ENCODE assay signal across 8 cellular contexts in genomic region chr1:1907098-1907736, GRCh38. TPM values are rescaled to one million over a fixed set of nuclear protein-coding genes. Genes with fewer than 3 reads are reported as not detected.
A peak's percentile ranks its signal among the peaks of the same experiment; 100 is the strongest.
DNase-seq lines count a peak whose midpoint lies in the region; TF ChIP-seq lines count a peak whose summit lies in the region.

No MANE protein-coding gene starts in this region.

- POLR2A ChIA-PET in activated CD4-positive, alpha-beta memory T cell treated with anti-CD3 and anti-CD28 coated beads, Interleukin-2, amount 10 ng/mL, durations not matched to agents 7 days and 5 days (lab: Charles Lee), result interaction anchor here (3.0 to 3.1 kb wide), 2 partner anchors 9 to 128 kb away, joined by 20 to 22 read pairs; partner anchors contain the start of gene NADK
- POLR2A ChIA-PET in activated CD4-positive, alpha-beta memory T cell treated with anti-CD3 and anti-CD28 coated beads for 36 hours (lab: Charles Lee), result interaction anchor here (1.1 kb wide), 1 partner anchor 99 kb away, joined by 3 read pairs; no protein-coding TSS in a partner anchor

- CTCF ChIA-PET in activated CD4-positive, alpha-beta memory T cell treated with anti-CD3 and anti-CD28 coated beads, Interleukin-2, amount 10 ng/mL, durations not matched to agents 7 days and 5 days (lab: Charles Lee), result interaction anchor here (1.5 to 3.5 kb wide), 6 partner anchors 9 to 129 kb away, joined by 3 to 35 read pairs (median 7); partner anchors contain the start of gene NADK
- CTCF ChIA-PET in activated CD4-positive, alpha-beta memory T cell treated with anti-CD3 and anti-CD28 coated beads for 36 hours (lab: Charles Lee), result interaction anchor here (0.6 to 4.3 kb wide), 6 partner anchors 9 to 573 kb away, joined by 3 to 39 read pairs (median 10); partner anchors contain the start of gene NADK

- H3K27ac ChIP-seq in subcutaneous abdominal adipose tissue (ENCODE audit: low read depth, low read length), result peak overlapping the region; percentile 50

- H3K27me3 ChIP-seq in subcutaneous abdominal adipose tissue (ENCODE audit: control insufficient read depth in 5 of 5, insufficient read depth in 4 of 5, low read length in 5 of 5), result no peaks in the 10 kb centered on the region

- H3K27ac Mint-ChIP-seq in activated CD4-positive, alpha-beta memory T cell treated with anti-CD3 and anti-CD28 coated beads, Interleukin-2, amount 10 ng/mL, durations not matched to agents 7 days and 5 days, result no peak overlapping the region
- H3K27ac Mint-ChIP-seq in activated CD4-positive, alpha-beta memory T cell treated with anti-CD3 and anti-CD28 coated beads for 36 hours, result no peak overlapping the region
- H3K27ac Mint-ChIP-seq in endothelial cell (ENCODE audit: unreplicated experiment), result no peak overlapping the region

- TF ChIP-seq CTCF in endothelial cell (IDR thresholded peaks at IDR 0.05; ENCODE audit: unreplicated experiment), result no peak

- no peaks in the 10 kb centered on the region for H3K9me3 Mint-ChIP-seq in activated CD4-positive, alpha-beta memory T cell treated with anti-CD3 and anti-CD28 coated beads, Interleukin-2, amount 10 ng/mL, durations not matched to agents 7 days and 5 days
- H3K9me3 Mint-ChIP-seq in activated CD4-positive, alpha-beta memory T cell treated with anti-CD3 and anti-CD28 coated beads for 36 hours, result no peaks in the 10 kb centered on the region
- no peaks in the 10 kb centered on the region for H3K9me3 Mint-ChIP-seq in endothelial cell (ENCODE audit: unreplicated experiment)

- intact Hi-C loops in activated CD4-positive, alpha-beta memory T cell treated with anti-CD3 and anti-CD28 coated beads for 36 hours (cut with micrococcal nuclease), result no loop called here

- H3K9ac ChIP-seq in subcutaneous abdominal adipose tissue (ENCODE audit: low read length in 5 of 5), result peak overlapping the region in 1 of 5 donors; percentile 30

- DNase-seq in activated CD4-positive, alpha-beta memory T cell treated with anti-CD3 and anti-CD28 coated beads, Interleukin-2, amount 10 ng/mL, durations not matched to agents 7 days and 5 days, result no peak
- DNase-seq in activated CD4-positive, alpha-beta memory T cell treated with anti-CD3 and anti-CD28 coated beads for 36 hours, result no peak
- DNase-seq in NCI-H1436 treated with DMSO at 0.1 percent for 48 hours (lab: John Stamatoyannopoulos, UW) (peak; percentile 43), endothelial cell (ENCODE audit: low spot score) (peak; percentile 11), anterior cingulate cortex (lab: John Stamatoyannopoulos, UW) (no peak), H4 (ENCODE audit: low spot score) (no peak)
- DNase-seq in effector CD4-positive, alpha-beta T cell, result no peak

- no peaks in the 10 kb centered on the region for H3K27me3 Mint-ChIP-seq in activated CD4-positive, alpha-beta memory T cell treated with anti-CD3 and anti-CD28 coated beads, Interleukin-2, amount 10 ng/mL, durations not matched to agents 7 days and 5 days
- H3K27me3 Mint-ChIP-seq in activated CD4-positive, alpha-beta memory T cell treated with anti-CD3 and anti-CD28 coated beads for 36 hours, result no peaks in the 10 kb centered on the region
- peaks cover 11% of the 10 kb centered on the region for H3K27me3 Mint-ChIP-seq in endothelial cell (ENCODE audit: unreplicated experiment)

- H3K4me1 Mint-ChIP-seq in activated CD4-positive, alpha-beta memory T cell treated with anti-CD3 and anti-CD28 coated beads, Interleukin-2, amount 10 ng/mL, durations not matched to agents 7 days and 5 days, result peaks cover 18% of the 10 kb centered on the region
- peaks cover 10% of the 10 kb centered on the region for H3K4me1 Mint-ChIP-seq in activated CD4-positive, alpha-beta memory T cell treated with anti-CD3 and anti-CD28 coated beads for 36 hours (ENCODE audit: low read depth)
- peaks cover 10% of the 10 kb centered on the region for H3K4me1 Mint-ChIP-seq in endothelial cell (ENCODE audit: unreplicated experiment)

- H3K9me3 ChIP-seq in subcutaneous abdominal adipose tissue (ENCODE audit: control insufficient read depth in 5 of 5, low read length in 5 of 5), result peaks cover 0 to 6% (median 0%) of the 10 kb centered on the region in 5 donors

- H3K36me3 Mint-ChIP-seq in activated CD4-positive, alpha-beta memory T cell treated with anti-CD3 and anti-CD28 coated beads, Interleukin-2, amount 10 ng/mL, durations not matched to agents 7 days and 5 days (ENCODE audit: low read depth), result no peaks in the 10 kb centered on the region
- no peaks in the 10 kb centered on the region for H3K36me3 Mint-ChIP-seq in activated CD4-positive, alpha-beta memory T cell treated with anti-CD3 and anti-CD28 coated beads for 36 hours
- peaks cover 3% of the 10 kb centered on the region for H3K36me3 Mint-ChIP-seq in endothelial cell (ENCODE audit: low read depth, unreplicated experiment)

- no peaks in the 10 kb centered on the region for H3K36me3 ChIP-seq in subcutaneous abdominal adipose tissue (ENCODE audit: control insufficient read depth in 5 of 5, insufficient read depth in 5 of 5, low read length in 5 of 5)

- peak overlapping the region; percentile 46 for H3K4me3 Mint-ChIP-seq in activated CD4-positive, alpha-beta memory T cell treated with anti-CD3 and anti-CD28 coated beads, Interleukin-2, amount 10 ng/mL, durations not matched to agents 7 days and 5 days
- no peak overlapping the region for H3K4me3 Mint-ChIP-seq in activated CD4-positive, alpha-beta memory T cell treated with anti-CD3 and anti-CD28 coated beads for 36 hours
- no peak overlapping the region for H3K4me3 Mint-ChIP-seq in endothelial cell (ENCODE audit: unreplicated experiment)

- peaks cover 0 to 31% (median 23%) of the 10 kb centered on the region in 5 donors for H3K4me1 ChIP-seq in subcutaneous abdominal adipose tissue (ENCODE audit: control insufficient read depth in 5 of 5, insufficient read depth in 5 of 5, low read length in 5 of 5)

- no peak overlapping the region for H3K4me3 ChIP-seq in subcutaneous abdominal adipose tissue (ENCODE audit: low read depth in 1 of 5, low read length in 5 of 5)

RNA-seq across cellular contexts. Expression of gene CALML6, which starts 7.8 kb away (rescaled TPM):
- total RNA-seq in activated CD4-positive, alpha-beta memory T cell treated with anti-CD3 and anti-CD28 coated beads, Interleukin-2, amount 10 ng/mL, durations not matched to agents 7 days and 5 days, result under 1 TPM; 0.25 to 0.38 TPM
- under 1 TPM; 0.26 to 0.27 TPM for total RNA-seq in activated CD4-positive, alpha-beta memory T cell treated with anti-CD3 and anti-CD28 coated beads for 36 hours
- 0.64 TPM for total RNA-seq in endothelial cell (ENCODE audit: unreplicated experiment)
- not detected in 2 replicates for total RNA-seq in H4 (2014; rRNA removed; shearing (Covaris generic))

RNA-seq across cellular contexts. Expression of gene TMEM52, which starts 11.9 kb away (rescaled TPM):
- total RNA-seq in activated CD4-positive, alpha-beta memory T cell treated with anti-CD3 and anti-CD28 coated beads, Interleukin-2, amount 10 ng/mL, durations not matched to agents 7 days and 5 days, result not detected
- total RNA-seq in activated CD4-positive, alpha-beta memory T cell treated with anti-CD3 and anti-CD28 coated beads for 36 hours, result under 1 TPM; 0.33 to 0.34 TPM
- total RNA-seq in endothelial cell (ENCODE audit: unreplicated experiment), result 0.92 TPM
- 0.29 and 1.3 TPM in 2 replicates for total RNA-seq in H4 (2014; rRNA removed; shearing (Covaris generic))

RNA-seq across cellular contexts. Expression of gene GNB1, which starts 16.3 kb away (rescaled TPM):
- total RNA-seq in activated CD4-positive, alpha-beta memory T cell treated with anti-CD3 and anti-CD28 coated beads, Interleukin-2, amount 10 ng/mL, durations not matched to agents 7 days and 5 days, result 100 to 1,000 TPM; 428 to 431 TPM
- total RNA-seq in activated CD4-positive, alpha-beta memory T cell treated with anti-CD3 and anti-CD28 coated beads for 36 hours, result 100 to 1,000 TPM; 396 to 403 TPM
- total RNA-seq in endothelial cell (ENCODE audit: unreplicated experiment), result 427 TPM
- 75.8 and 79.8 TPM in 2 replicates for total RNA-seq in H4 (2014; rRNA removed; shearing (Covaris generic))

Comparison
In these comparisons a context has a peak if more than half of its experiments do, and no peak if none do; other contexts are left out.
1. DNase-seq: peak in NCI-H1436 treated with DMSO at 0.1 percent for 48 hours (single experiment) and endothelial cell (single experiment); none in activated CD4-positive, alpha-beta memory T cell treated with anti-CD3 and anti-CD28 coated beads, Interleukin-2, amount 10 ng/mL, durations not matched to agents 7 days and 5 days (single experiment), activated CD4-positive, alpha-beta memory T cell treated with anti-CD3 and anti-CD28 coated beads for 36 hours (single experiment), effector CD4-positive, alpha-beta T cell (single experiment), anterior cingulate cortex (0 of 58) and H4 (single experiment).